Comparison of ENCODE assay signal across 8 cellular contexts in the genomic region with DNA sequence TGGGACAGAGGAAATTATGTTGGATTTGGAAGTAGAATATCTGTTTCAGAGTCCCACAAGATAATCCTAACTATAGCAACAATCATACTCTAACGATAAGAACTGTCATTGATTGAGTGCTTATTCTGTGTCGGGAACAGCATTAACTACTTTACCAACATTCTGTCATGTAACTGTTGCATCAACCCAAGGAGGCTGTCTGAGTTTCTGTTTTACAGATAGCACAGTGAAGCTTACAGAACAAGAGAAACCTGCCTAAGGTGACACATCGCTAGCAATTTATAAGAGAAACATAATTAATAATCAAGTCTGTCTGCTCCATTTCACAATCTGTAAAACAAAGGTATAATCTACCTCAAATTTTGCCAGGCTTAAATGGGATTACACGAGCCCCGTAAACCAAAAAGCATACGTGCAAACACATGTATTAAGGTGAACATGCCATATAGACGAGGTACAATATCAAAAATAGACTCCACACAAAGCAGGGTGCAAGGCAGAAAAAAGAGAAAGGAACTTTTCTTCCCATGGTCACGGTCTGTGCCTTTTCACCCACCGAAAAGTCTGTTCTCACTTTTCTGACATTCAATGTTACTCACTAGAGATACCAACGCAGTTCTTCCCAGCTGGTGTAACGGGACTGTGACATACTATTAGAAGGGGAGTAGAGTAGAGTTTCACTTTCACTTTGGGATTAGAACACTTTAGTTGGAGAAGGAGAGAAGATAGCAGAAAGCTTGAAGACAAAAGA. TPM values are rescaled to one million over a fixed set of nuclear protein-coding genes. Genes with fewer than 3 reads are reported as not detected.
DNase-seq lines count a peak whose midpoint lies in the region; ATAC-seq lines count a peak whose summit lies in the region.

No MANE protein-coding gene starts in this region.

- no peaks in the 10 kb centered on the region for H3K27me3 Mint-ChIP-seq in T-helper 1 cell treated with Interleukin-12 subunit alpha and Interleukin-12 subunit beta and Interleukin-4 antibody, amounts not matched to agents 30 μg/mL and 1 μg/mL, for 36 hours (ENCODE audit: low read depth)

- peak overlapping the region; percentile 83 for H3K4me3 ChIP-seq in right cardiac atrium (ENCODE audit: low read length)

- H3K27ac ChIP-seq in right cardiac atrium (ENCODE audit: low read length) = peak overlapping the region; percentile 66

- peaks cover 2% of the 10 kb centered on the region for H3K4me1 ChIP-seq in right cardiac atrium (ENCODE audit: control insufficient read depth, insufficient read depth, low read length)

- no peaks in the 10 kb centered on the region for H3K36me3 Mint-ChIP-seq in T-helper 1 cell treated with Interleukin-12 subunit alpha and Interleukin-12 subunit beta and Interleukin-4 antibody, amounts not matched to agents 30 μg/mL and 1 μg/mL, for 36 hours (ENCODE audit: low read depth)

- H3K27ac Mint-ChIP-seq in T-helper 1 cell treated with Interleukin-12 subunit alpha and Interleukin-12 subunit beta and Interleukin-4 antibody, amounts not matched to agents 30 μg/mL and 1 μg/mL, for 36 hours = peak overlapping the region; percentile 6

- intact Hi-C loops in right cardiac atrium (cut with DNase I) = no loop called here

- peaks cover 11% of the 10 kb centered on the region for H3K4me1 Mint-ChIP-seq in T-helper 1 cell treated with Interleukin-12 subunit alpha and Interleukin-12 subunit beta and Interleukin-4 antibody, amounts not matched to agents 30 μg/mL and 1 μg/mL, for 36 hours (ENCODE audit: low read depth)

- peak overlapping the region; percentile 68 for H3K4me3 Mint-ChIP-seq in T-helper 1 cell treated with Interleukin-12 subunit alpha and Interleukin-12 subunit beta and Interleukin-4 antibody, amounts not matched to agents 30 μg/mL and 1 μg/mL, for 36 hours

- H3K27me3 ChIP-seq in right cardiac atrium (ENCODE audit: control insufficient read depth, insufficient read depth) = no peaks in the 10 kb centered on the region

- DNase-seq in NCI-H345 (lab: John Stamatoyannopoulos, UW) (peak; percentile 6), NCI-H345 treated with DMSO at 0.1 percent for 48 hours (lab: John Stamatoyannopoulos, UW; ENCODE audit: unreplicated experiment) (no peak), right cardiac atrium (no peak), stromal cell of bone marrow (ENCODE audit: low read depth) (peak; percentile 27), HK-2 (ENCODE audit: unreplicated experiment) (no peak), HT-29 (ENCODE audit: low spot score) (no peak)

- WGBS in right cardiac atrium = 29% methylated on average over 11 of the region's 11 CpGs

- ATAC-seq in right cardiac atrium (peak; percentile 84 to 85), HG02588 (IDR thresholded peaks at IDR 0.05; ENCODE audit: unreplicated experiment) (no peak)

- H3K9me3 ChIP-seq in right cardiac atrium (ENCODE audit: control insufficient read depth, low read length) = no peaks in the 10 kb centered on the region

- no peaks in the 10 kb centered on the region for H3K9me3 Mint-ChIP-seq in T-helper 1 cell treated with Interleukin-12 subunit alpha and Interleukin-12 subunit beta and Interleukin-4 antibody, amounts not matched to agents 30 μg/mL and 1 μg/mL, for 36 hours

RNA-seq across cellular contexts. Expression of a gene that starts 37.2 kb away (rescaled TPM):
- total RNA-seq in right cardiac atrium = 100 to 1,000 TPM; 761 to 907 (median 821) TPM
- 41.8 TPM for polyA plus RNA-seq in right cardiac atrium
- 0.10 and 0.16 TPM in 2 replicates for total RNA-seq in HT-29 (2014; rRNA removed; shearing (Covaris generic))

Comparison
In these comparisons a context has a peak if more than half of its experiments do, and no peak if none do; other contexts are left out.
1. DNase-seq: peak in NCI-H345 (single experiment) and stromal cell of bone marrow (single experiment); none in NCI-H345 treated with DMSO at 0.1 percent for 48 hours (single experiment), right cardiac atrium (0 of 3), HK-2 (single experiment) and HT-29 (single experiment).
2. RNA of a gene that starts 37.2 kb away (total RNA-seq): 761 to 907 TPM in right cardiac atrium; 0.10 to 0.16 TPM in HT-29; every median in the first group is over 100 times any median in the second.